ENCODE assay signal across 2 cellular contexts in the genomic region with DNA sequence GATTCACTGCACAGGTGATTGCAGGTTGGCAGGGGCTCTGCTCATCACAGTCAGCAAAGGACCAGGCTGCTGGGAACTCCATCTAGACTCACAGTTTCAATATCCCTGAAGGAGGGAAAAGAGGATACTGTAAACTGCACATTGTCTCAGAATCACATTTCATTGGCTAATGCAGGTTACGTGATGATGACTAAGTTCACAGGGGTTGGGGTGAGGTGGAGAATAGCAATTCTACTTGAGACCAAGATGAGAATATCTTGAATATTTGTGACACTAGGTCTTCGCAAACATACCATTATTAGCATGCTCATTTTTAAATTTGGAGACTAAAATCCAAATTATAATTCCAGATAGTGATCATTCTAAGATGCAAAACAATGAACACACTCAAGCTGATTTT.
TF ChIP-seq lines count a peak whose summit lies in the region.

No MANE protein-coding gene starts in this region.

TF ChIP-seq in SK-N-SH, 30 proteins besides CTCF, POLR2A, EP300 and RAD21:
- TF ChIP-seq FOSL2 (IDR thresholded peaks at IDR 0.05; ENCODE audit: borderline replicate concordance, low read depth) (no peak), NFIC (IDR thresholded peaks at IDR 0.05; ENCODE audit: borderline replicate concordance) (no peak), YY1 (IDR thresholded peaks at IDR 0.05; ENCODE audit: low read depth) (no peak), GABPA (IDR thresholded peaks at IDR 0.05; ENCODE audit: low read depth) (no peak)

TF ChIP-seq in SK-N-SH treated with all-trans-retinoic acid at 6 μM for 48 hours, 23 proteins besides CTCF, POLR2A, EP300 and RAD21:
- TF ChIP-seq, protein P1, sequence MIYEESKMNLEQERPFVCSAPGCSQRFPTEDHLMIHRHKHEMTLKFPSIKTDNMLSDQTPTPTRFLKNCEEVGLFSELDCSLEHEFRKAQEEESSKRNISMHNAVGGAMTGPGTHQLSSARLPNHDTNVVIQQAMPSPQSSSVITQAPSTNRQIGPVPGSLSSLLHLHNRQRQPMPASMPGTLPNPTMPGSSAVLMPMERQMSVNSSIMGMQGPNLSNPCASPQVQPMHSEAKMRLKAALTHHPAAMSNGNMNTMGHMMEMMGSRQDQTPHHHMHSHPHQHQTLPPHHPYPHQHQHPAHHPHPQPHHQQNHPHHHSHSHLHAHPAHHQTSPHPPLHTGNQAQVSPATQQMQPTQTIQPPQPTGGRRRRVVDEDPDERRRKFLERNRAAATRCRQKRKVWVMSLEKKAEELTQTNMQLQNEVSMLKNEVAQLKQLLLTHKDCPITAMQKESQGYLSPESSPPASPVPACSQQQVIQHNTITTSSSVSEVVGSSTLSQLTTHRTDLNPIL (CRISPR knock-in tag; IDR thresholded peaks at IDR 0.05; ENCODE audit: low read depth), result no peak
- TF ChIP-seq BACH2 (CRISPR knock-in tag; IDR thresholded peaks at IDR 0.05; ENCODE audit: borderline replicate concordance), result no peak
- TF ChIP-seq RARB (CRISPR knock-in tag; IDR thresholded peaks at IDR 0.05), result no peak
- no peak for TF ChIP-seq TOX (CRISPR knock-in tag; IDR thresholded peaks at IDR 0.05; ENCODE audit: borderline replicate concordance)
- TF ChIP-seq TCF4 (CRISPR knock-in tag; IDR thresholded peaks at IDR 0.05; ENCODE audit: borderline replicate concordance), result no peak
- TF ChIP-seq ZNF565 (CRISPR knock-in tag; conservative IDR thresholded peaks at IDR 0.05; ENCODE audit: low read depth), result no peak
